ENCODE assay signal across 8 cellular contexts in the genomic region with DNA sequence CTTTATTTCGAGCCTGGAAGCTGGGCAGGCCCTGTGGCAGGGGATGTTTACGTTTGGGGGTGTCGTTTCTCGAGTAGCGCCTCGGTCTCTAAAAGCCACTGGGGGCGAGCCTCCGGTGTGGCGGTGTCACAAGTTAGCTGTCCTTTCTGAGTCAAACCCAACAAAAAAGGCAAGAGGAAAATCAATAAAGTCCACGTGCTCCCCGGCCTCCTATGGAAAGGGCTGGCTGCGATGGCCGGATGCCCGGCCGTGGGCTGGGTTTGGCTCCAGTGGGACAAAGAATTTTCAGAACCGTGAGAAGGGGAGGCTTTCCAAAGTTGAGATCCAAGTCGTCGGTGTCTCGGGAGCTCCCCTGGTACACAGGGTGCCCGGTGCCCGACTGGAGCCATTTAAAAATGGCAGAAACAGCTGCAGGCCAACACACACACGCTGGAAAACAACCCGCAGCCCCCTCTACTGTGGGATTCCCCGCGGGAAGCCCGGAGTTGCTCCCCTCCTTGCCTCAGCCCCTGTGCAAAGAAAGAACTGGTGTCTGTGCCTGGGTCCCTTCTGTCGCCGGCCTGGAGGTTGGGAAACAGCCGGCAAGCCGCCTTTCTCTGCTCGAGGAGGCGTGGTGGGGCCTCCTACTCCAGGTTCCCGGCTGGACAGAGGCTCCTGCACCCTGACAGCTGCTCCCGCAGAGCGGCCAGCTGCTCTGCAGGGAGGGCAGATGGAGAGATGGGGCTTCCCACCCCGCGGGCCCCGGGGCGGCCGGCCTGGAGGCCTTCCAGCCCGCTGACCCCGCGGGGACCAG. TPM values are rescaled to one million over a fixed set of nuclear protein-coding genes. Genes with fewer than 3 reads are reported as not detected.
DNase-seq lines count a peak whose midpoint lies in the region; ATAC-seq, FAIRE-seq and TF ChIP-seq lines count a peak whose summit lies in the region.

No MANE protein-coding gene starts in this region.

- H3K4me1 Mint-ChIP-seq in effector memory CD8-positive, alpha-beta T cell (ENCODE audit: low read depth in 2 of 2), result peaks cover 2 to 7% of the 10 kb centered on the region in 2 donors
- peaks cover 23% of the 10 kb centered on the region for H3K4me1 Mint-ChIP-seq in stimulated activated naive CD8-positive, alpha-beta T cell treated with anti-CD3 and anti-CD28 coated beads, Interleukin-15, Interleukin-2, amounts not matched to agents 100 ng/mL and 50 ng/mL, for 24 hours (ENCODE audit: low read depth)

- no peak; the same call in 1 of the 2 replicates for TF ChIP-seq RAD21 in HepG2 (CRISPR knock-in tag; IDR thresholded peaks at IDR 0.05)

- H3K9me3 Mint-ChIP-seq in effector memory CD8-positive, alpha-beta T cell, result no peaks in the 10 kb centered on the region
- no peaks in the 10 kb centered on the region for H3K9me3 Mint-ChIP-seq in stimulated activated naive CD8-positive, alpha-beta T cell treated with anti-CD3 and anti-CD28 coated beads, Interleukin-15, Interleukin-2, amounts not matched to agents 100 ng/mL and 50 ng/mL, for 24 hours

- intact Hi-C loops in HepG2 (cut with micrococcal nuclease; ENCODE audit: unreplicated experiment), result loop anchor here (10.0 kb wide), 1 partner anchor 109 kb away; a partner anchor contains a TSS

- TF ChIP-seq EP300 in HepG2 (IDR thresholded peaks at IDR 0.05; ENCODE audit: low read depth in 2 of 2, low read length in 2 of 2) (no peak), HepG2 (CRISPR knock-in tag; IDR thresholded peaks at IDR 0.05; ENCODE audit: borderline replicate concordance) (no peak)

- peaks cover 16% of the 10 kb centered on the region for H3K79me2 ChIP-seq in HepG2 (ENCODE audit: insufficient read depth, low read length)

- in situ Hi-C loops in SK-MEL-5 (cut with HindIII; ENCODE audit: low pct_unique_long_range_greater_than_20kb, low sequenced_read_pairs), result no loop called here
- in situ Hi-C loops in HepG2 (cut with HindIII; ENCODE audit: extremely low pct_ligation_motif_present, low pct_unique_long_range_greater_than_20kb), result no loop called here

- H3K27me3 ChIP-seq in HUES6 (ENCODE audit: control insufficient read depth, insufficient read depth, low read length) (peaks cover 20% of the 10 kb centered on the region), HepG2 (ENCODE audit: control insufficient read depth in 1 of 2, insufficient read depth in 2 of 2, low read length in 2 of 2) (peaks cover 0 to 19% of the 10 kb centered on the region in 2 experiments; a peak in 1 of 5 replicates)

- H3K4me2 ChIP-seq in HepG2 (ENCODE audit: low read depth, low read length), result peak overlapping the region; percentile 90

- H3K27ac Mint-ChIP-seq in effector memory CD8-positive, alpha-beta T cell, result no peak overlapping the region
- H3K27ac Mint-ChIP-seq in stimulated activated naive CD8-positive, alpha-beta T cell treated with anti-CD3 and anti-CD28 coated beads, Interleukin-15, Interleukin-2, amounts not matched to agents 100 ng/mL and 50 ng/mL, for 24 hours, result peak overlapping the region; percentile 63

- POLR2A ChIA-PET in HepG2 (lab: Yijun Ruan, JAX), result interaction anchor here (1.0 to 2.0 kb wide), 9 partner anchors 10 to 227 kb away, joined by 3 to 9 read pairs (median 4); a partner anchor contains a TSS

- ATAC-seq in effector memory CD8-positive, alpha-beta T cell (replicated peaks), result no peak
- ATAC-seq in HepG2, result peak; percentile 80
- no peak for ATAC-seq in HG03520 (IDR thresholded peaks at IDR 0.05; ENCODE audit: unreplicated experiment)

- H3K9ac ChIP-seq in HUES6 (ENCODE audit: low read length) (peak overlapping the region; percentile 77), HepG2 (ENCODE audit: insufficient read depth, low read depth, low read length) (peak overlapping the region; percentile 73)

- H3K9me3 ChIP-seq in HUES6 (ENCODE audit: control insufficient read depth, insufficient read depth, low read depth, low read length) (peaks cover 3% of the 10 kb centered on the region; the same call in 1 of the 2 replicates), HepG2 (ENCODE audit: low read length) (no peaks in the 10 kb centered on the region)

- peak overlapping the region; percentile 68 for H3K4me3 ChIP-seq in HUES6 (ENCODE audit: low read depth, low read length)
- H3K4me3 ChIP-seq in HepG2 (replicated peaks in 1 of 3; ENCODE audit: insufficient read depth in 1 of 3, low read depth in 2 of 3, low read length in 3 of 3), result peak overlapping the region; percentile 71 to 81 (median 73)

- peaks cover 11% of the 10 kb centered on the region for H3K36me3 Mint-ChIP-seq in effector memory CD8-positive, alpha-beta T cell (ENCODE audit: insufficient read depth)
- no peaks in the 10 kb centered on the region for H3K36me3 Mint-ChIP-seq in stimulated activated naive CD8-positive, alpha-beta T cell treated with anti-CD3 and anti-CD28 coated beads, Interleukin-15, Interleukin-2, amounts not matched to agents 100 ng/mL and 50 ng/mL, for 24 hours (ENCODE audit: low read depth)

- no peak for TF ChIP-seq CTCF in HepG2 (CRISPR knock-in tag; IDR thresholded peaks at IDR 0.05)

- CTCF ChIA-PET in HepG2 (lab: Yijun Ruan, JAX; ENCODE audit: low intra/inter-chr PET ratio, low total read pairs), result no interaction called here

- TSS peak; percentile 57 for BruUV-seq in HepG2 (replicated peaks; lab: Mats Ljungman, UMichigan)

- no peak overlapping the region for H3K27ac ChIP-seq in HUES6 (ENCODE audit: low read depth, low read length)
- peak overlapping the region; percentile 79 for H3K27ac ChIP-seq in HepG2 (ENCODE audit: extremely low read length, insufficient read depth, low read length)

- peak overlapping the region; percentile 75 to 76 for H3K4me3 Mint-ChIP-seq in effector memory CD8-positive, alpha-beta T cell
- peak overlapping the region; percentile 84 for H3K4me3 Mint-ChIP-seq in stimulated activated naive CD8-positive, alpha-beta T cell treated with anti-CD3 and anti-CD28 coated beads, Interleukin-15, Interleukin-2, amounts not matched to agents 100 ng/mL and 50 ng/mL, for 24 hours

- H3K36me3 ChIP-seq in HUES6 (ENCODE audit: control insufficient read depth, insufficient read depth, low read length) (no peaks in the 10 kb centered on the region), HepG2 (replicated peaks in 1 of 2; ENCODE audit: control insufficient read depth in 1 of 2, insufficient read depth in 2 of 2, low read length in 2 of 2) (peaks cover 0 to 1% of the 10 kb centered on the region in 2 experiments; a peak in 1 of 5 replicates)

- no peaks in the 10 kb centered on the region for H4K20me1 ChIP-seq in HepG2 (ENCODE audit: insufficient read depth, low read length)

- 2% methylated on average over 23 of the region's 43 CpGs for WGBS in HepG2 (ENCODE audit: low lambda C conversion rate)

- FAIRE-seq in HepG2 (lab: Jason Lieb, UNC), result no peak

- peaks cover 7 to 33% of the 10 kb centered on the region in 2 donors for H3K27me3 Mint-ChIP-seq in effector memory CD8-positive, alpha-beta T cell
- peaks cover 12% of the 10 kb centered on the region for H3K27me3 Mint-ChIP-seq in stimulated activated naive CD8-positive, alpha-beta T cell treated with anti-CD3 and anti-CD28 coated beads, Interleukin-15, Interleukin-2, amounts not matched to agents 100 ng/mL and 50 ng/mL, for 24 hours

- DNase-seq in DMS79 treated with DMSO at 0.1 percent for 48 hours (lab: John Stamatoyannopoulos, UW) (peak; percentile 25), SK-MEL-5 (ENCODE audit: low read depth, low spot score) (peak; percentile 63), HepG2 (ENCODE audit: low spot score) (peak; percentile 80), AML-193 (lab: John Stamatoyannopoulos, UW) (no peak)
- DNase-seq in effector memory CD8-positive, alpha-beta T cell, result no peak

- H3K4me1 ChIP-seq in HUES6 (ENCODE audit: control insufficient read depth, insufficient read depth, low read length) (peaks cover 18% of the 10 kb centered on the region), HepG2 (ENCODE audit: insufficient read depth, low read length) (peaks cover 30% of the 10 kb centered on the region)

- peak; percentile 35 to 46; a peak in 2 of 4 replicates for TF ChIP-seq POLR2A in HepG2 (IDR thresholded peaks at IDR 0.05; ENCODE audit: insufficient read depth in 1 of 2, low read depth in 2 of 2, low read length in 2 of 2)

- no peak overlapping the region for H2AFZ ChIP-seq in HepG2 (ENCODE audit: low read length)

RNA-seq across cellular contexts. Expression of a gene that starts 1.9 kb away (rescaled TPM):
- total RNA-seq in SK-MEL-5 (2014; rRNA removed; shearing (Covaris generic)), result 11.7 and 14.4 TPM in 2 replicates
- 25.0 and 33.8 TPM in 2 replicates for polyA plus RNA-seq in SK-MEL-5 (2015; cell fraction: cytosol; rRNA removed)
- polyA plus RNA-seq in SK-MEL-5 (2015; cell fraction: nucleus; rRNA removed), result 10.9 and 13.3 TPM in 2 replicates
- total RNA-seq in HepG2 (2016; rRNA removed; fragmentation: Illumina TruSeq; extraction: Trizol), result 6.2 and 6.3 TPM in 2 replicates
- 2.2 TPM in 2 replicates for total RNA-seq in HepG2 (2016; cell fraction: cytosol; rRNA removed; fragmentation: Illumina TruSeq; extraction: Trizol; ENCODE audit: low read depth)
- 6.1 and 6.8 TPM in 2 replicates for total RNA-seq in HepG2 (2016; cell fraction: insoluble cytoplasmic fraction; rRNA removed; fragmentation: Illumina TruSeq; extraction: Trizol)
- total RNA-seq in HepG2 (2016; cell fraction: membrane; rRNA removed; fragmentation: Illumina TruSeq; extraction: Trizol), result 3.4 and 3.6 TPM in 2 replicates
- 3.7 and 4.3 TPM in 2 replicates for total RNA-seq in HepG2 (2016; cell fraction: nucleus; rRNA removed; fragmentation: Illumina TruSeq; extraction: Trizol)
- polyA plus RNA-seq in HepG2 (2011; rRNA removed), result 4.1 and 5.4 TPM in 2 replicates
- polyA plus RNA-seq in HepG2 (2011; cell fraction: cytosol; rRNA removed), result 4.0 and 4.8 TPM in 2 replicates
- polyA plus RNA-seq in HepG2 (2011; cell fraction: nucleus; rRNA removed), result 6.8 and 7.1 TPM in 2 replicates
- 2.4 and 5.0 TPM in 2 replicates for polyA plus RNA-seq in HepG2 (2012)
- polyA plus RNA-seq in HepG2 (2016; cell fraction: cytosol; fragmentation: Illumina TruSeq; extraction: Trizol; ENCODE audit: low read depth), result 0.48 and 0.57 TPM in 2 replicates
- polyA plus RNA-seq in HepG2 (2016; cell fraction: insoluble cytoplasmic fraction; fragmentation: Illumina TruSeq; extraction: Trizol; ENCODE audit: low read depth), result 5.6 and 7.4 TPM in 2 replicates
- polyA plus RNA-seq in HepG2 (2016; cell fraction: membrane; fragmentation: Illumina TruSeq; extraction: Trizol; ENCODE audit: low read depth), result 1.6 and 1.7 TPM in 2 replicates
- 7.0 and 8.7 TPM in 2 replicates for polyA plus RNA-seq in HepG2 (2016; cell fraction: nucleus; fragmentation: Illumina TruSeq; extraction: Trizol; ENCODE audit: insufficient read depth, low read depth)
- 5.1 and 5.3 TPM in 2 replicates for polyA minus RNA-seq in HepG2 (2011; rRNA and poly(A)+ RNA removed; ENCODE audit: low replicate concordance)
- 2.1 and 3.2 TPM in 2 replicates for polyA minus RNA-seq in HepG2 (2011; cell fraction: cytosol; rRNA and poly(A)+ RNA removed)
- 3.6 TPM in 2 replicates for polyA minus RNA-seq in HepG2 (2011; cell fraction: nucleus; rRNA and poly(A)+ RNA removed)

RNA-seq across cellular contexts. Expression of a gene that starts 55.0 kb away (rescaled TPM):
- total RNA-seq in SK-MEL-5 (2014; rRNA removed; shearing (Covaris generic)), result 16.0 and 16.9 TPM in 2 replicates
- polyA plus RNA-seq in SK-MEL-5 (2015; cell fraction: cytosol; rRNA removed), result 64.5 and 90.8 TPM in 2 replicates
- polyA plus RNA-seq in SK-MEL-5 (2015; cell fraction: nucleus; rRNA removed), result 100 and 109 TPM in 2 replicates
- total RNA-seq in HepG2 (2016; rRNA removed; fragmentation: Illumina TruSeq; extraction: Trizol), result 4.4 and 5.3 TPM in 2 replicates
- total RNA-seq in HepG2 (2016; cell fraction: cytosol; rRNA removed; fragmentation: Illumina TruSeq; extraction: Trizol; ENCODE audit: low read depth), result 23.5 and 32.3 TPM in 2 replicates
- 4.0 and 6.0 TPM in 2 replicates for total RNA-seq in HepG2 (2016; cell fraction: insoluble cytoplasmic fraction; rRNA removed; fragmentation: Illumina TruSeq; extraction: Trizol)
- 9.3 and 10.6 TPM in 2 replicates for total RNA-seq in HepG2 (2016; cell fraction: membrane; rRNA removed; fragmentation: Illumina TruSeq; extraction: Trizol)
- total RNA-seq in HepG2 (2016; cell fraction: nucleus; rRNA removed; fragmentation: Illumina TruSeq; extraction: Trizol), result 7.4 and 8.4 TPM in 2 replicates
- 6.3 and 6.7 TPM in 2 replicates for polyA plus RNA-seq in HepG2 (2011; rRNA removed)
- 2.2 and 2.4 TPM in 2 replicates for polyA plus RNA-seq in HepG2 (2011; cell fraction: cytosol; rRNA removed)
- 25.4 and 79.6 TPM in 2 replicates for polyA plus RNA-seq in HepG2 (2011; cell fraction: nucleus; rRNA removed)
- polyA plus RNA-seq in HepG2 (2012), result 10.8 and 14.9 TPM in 2 replicates
- 8.7 and 8.8 TPM in 2 replicates for polyA plus RNA-seq in HepG2 (2016; cell fraction: cytosol; fragmentation: Illumina TruSeq; extraction: Trizol; ENCODE audit: low read depth)
- polyA plus RNA-seq in HepG2 (2016; cell fraction: insoluble cytoplasmic fraction; fragmentation: Illumina TruSeq; extraction: Trizol; ENCODE audit: low read depth), result 6.2 and 10.8 TPM in 2 replicates
- 12.2 and 13.1 TPM in 2 replicates for polyA plus RNA-seq in HepG2 (2016; cell fraction: membrane; fragmentation: Illumina TruSeq; extraction: Trizol; ENCODE audit: low read depth)
- polyA plus RNA-seq in HepG2 (2016; cell fraction: nucleus; fragmentation: Illumina TruSeq; extraction: Trizol; ENCODE audit: insufficient read depth, low read depth), result 23.5 and 26.5 TPM in 2 replicates
- 10.1 and 18.6 TPM in 2 replicates for polyA minus RNA-seq in HepG2 (2011; rRNA and poly(A)+ RNA removed; ENCODE audit: low replicate concordance)
- 6.0 and 7.2 TPM in 2 replicates for polyA minus RNA-seq in HepG2 (2011; cell fraction: cytosol; rRNA and poly(A)+ RNA removed)
- 12.4 and 12.6 TPM in 2 replicates for polyA minus RNA-seq in HepG2 (2011; cell fraction: nucleus; rRNA and poly(A)+ RNA removed)

Comparison
In these comparisons a context has a peak if more than half of its experiments do, and no peak if none do; other contexts are left out.
1. DNase-seq: peak in DMS79 treated with DMSO at 0.1 percent for 48 hours (single experiment), SK-MEL-5 (single experiment) and HepG2 (single experiment); none in effector memory CD8-positive, alpha-beta T cell (0 of 3) and AML-193 (0 of 2).